ENCODE assay signal across 14 cellular contexts in the genomic region with DNA sequence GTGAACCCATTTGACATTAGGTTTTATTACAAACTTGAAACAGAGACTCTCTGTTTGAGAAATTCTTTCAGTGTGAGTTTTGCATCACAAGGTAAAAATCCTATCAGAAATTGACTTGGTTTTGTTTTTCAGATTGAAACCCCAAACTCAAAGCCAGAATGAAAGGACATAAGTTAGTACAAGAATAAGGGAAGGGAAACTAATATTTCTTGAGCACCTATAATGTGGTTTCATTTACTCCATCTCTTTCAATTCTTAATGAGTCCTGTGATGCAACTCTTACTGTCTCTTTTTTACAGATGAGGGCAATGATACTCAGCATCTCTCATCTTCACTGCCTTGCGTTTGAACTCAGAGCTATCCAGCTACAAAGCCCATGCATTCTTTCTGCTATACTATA.
DNase-seq lines count a peak whose midpoint lies in the region; ATAC-seq and FAIRE-seq lines count a peak whose summit lies in the region.
"Had no signal": no experiment of that assay in that cellular context is flagged by ENCODE, and none has a peak within 500 bp of the region (broad histone marks: within the 10 kb centered on the region; RNA-seq: fewer than 3 reads in every experiment).

No MANE protein-coding gene starts in this region.

- FAIRE-seq in GM18507 (lab: Jason Lieb, UNC) = peak; percentile 82
- FAIRE-seq: HTR-8/SVneo had no signal

- no peak for DNase-seq in GM18507 (ENCODE audit: extremely low spot score, insufficient read length, low read depth)
- DNase-seq in HUDEP-2 (lab: John Stamatoyannopoulos, UW; ENCODE audit: unreplicated experiment in 76 of 76) = no peak
- no peak for DNase-seq in cerebellar nuclear complex (lab: John Stamatoyannopoulos, UW)
- no peak for DNase-seq in NCI-H1105 treated with DMSO at 0.1 percent for 48 hours (lab: John Stamatoyannopoulos, UW)
- DNase-seq in epidermal melanocyte (ENCODE audit: insufficient read length, low spot score) = no peak
- DNase-seq: aorta, mesenchymal stem cell, NCI-H187 treated with DMSO at 0.1 percent for 48 hours, PC-3, T-helper 9 cell had no signal

- peak; percentile 87 for ATAC-seq in GM19463 (IDR thresholded peaks at IDR 0.05; ENCODE audit: unreplicated experiment)
- ATAC-seq in HG02884 (IDR thresholded peaks at IDR 0.05; ENCODE audit: unreplicated experiment) = peak; percentile 96
- peak; percentile 94 for ATAC-seq in HG03565 (IDR thresholded peaks at IDR 0.05; ENCODE audit: unreplicated experiment)
